In genomic region chr16:86198201-86199118, GRCh38 we compare ENCODE assay signal across 25 cellular contexts.
DNase-seq lines count a peak whose midpoint lies in the region; ATAC-seq and TF ChIP-seq lines count a peak whose summit lies in the region.
"Had no signal": no experiment of that assay in that cellular context is flagged by ENCODE, and none has a peak within 500 bp of the region (broad histone marks: within the 10 kb centered on the region; RNA-seq: fewer than 3 reads in every experiment).

No MANE protein-coding gene starts in this region.

- H3K9me3 ChIP-seq in esophagus muscularis mucosa (no peaks in the 10 kb centered on the region), muscle layer of duodenum (ENCODE audit: control insufficient read depth in 1 of 2, low read length in 2 of 2) (no peaks in the 10 kb centered on the region), upper lobe of right lung (no peaks in the 10 kb centered on the region), Caco-2 (no peaks in the 10 kb centered on the region)
- H3K9me3 ChIP-seq: BE2C, right atrium auricular region had no signal

- H3K27me3 ChIP-seq in esophagus muscularis mucosa (peaks cover 0 to 15% (median 0%) of the 10 kb centered on the region in 4 donors), muscle layer of duodenum (ENCODE audit: low read depth, low read length) (peaks cover 8% of the 10 kb centered on the region), upper lobe of right lung (peaks cover 49% of the 10 kb centered on the region), Caco-2 (replicated peaks; ENCODE audit: control insufficient read depth, insufficient read depth, low read length) (no peaks in the 10 kb centered on the region; the same call in 1 of the 2 replicates)

- H3K4me3 Mint-ChIP-seq in Caco-2 (ENCODE audit: unreplicated experiment), result no peak overlapping the region
- H3K4me3 Mint-ChIP-seq: activated CD4-positive, alpha-beta T cell treated with anti-CD3 and anti-CD28 coated beads, Interleukin-2, amount 10 ng/mL, durations not matched to agents 24 days and 14 days; type B pancreatic cell had no signal

- no peak for TF ChIP-seq POLR2A in esophagus muscularis mucosa (IDR thresholded peaks at IDR 0.05; ENCODE audit: low read depth)

- POLR2A ChIA-PET in Caco-2 (lab: Charles Lee), result no interaction called here

- intact Hi-C loops in esophagus muscularis mucosa (cut with DNase I) (loop anchor here (5.0 to 10.0 kb wide), 2 partner anchors 106 to 314 kb away; partner anchors contain the start of gene FOXF1), upper lobe of right lung (cut with DNase I) (loop anchor here (5.0 kb wide), 1 partner anchor 319 kb away; no protein-coding TSS in a partner anchor), Caco-2 (cut with micrococcal nuclease; ENCODE audit: unreplicated experiment) (no loop called here)

- 21% methylated on average over 22 of the region's 29 CpGs for WGBS in esophagus muscularis mucosa

- H3K27ac Mint-ChIP-seq in Caco-2 (ENCODE audit: unreplicated experiment), result no peak overlapping the region
- H3K27ac Mint-ChIP-seq: activated CD4-positive, alpha-beta T cell treated with anti-CD3 and anti-CD28 coated beads, Interleukin-2, amount 10 ng/mL, durations not matched to agents 24 days and 14 days; type B pancreatic cell had no signal

- H3K27ac ChIP-seq in esophagus muscularis mucosa (replicated peaks in 1 of 4) (peak overlapping the region; percentile 79 to 94 (median 90)), muscle layer of duodenum (ENCODE audit: low read length) (peak overlapping the region; percentile 78), upper lobe of right lung (peak overlapping the region; percentile 74)
- H3K27ac ChIP-seq: 22Rv1, right atrium auricular region had no signal

- H3K4me3 ChIP-seq in esophagus muscularis mucosa (peak overlapping the region; percentile 39 to 55 (median 44)), muscle layer of duodenum (ENCODE audit: low read depth in 1 of 2, low read length in 2 of 2) (peak overlapping the region; percentile 40 to 47), upper lobe of right lung (peak overlapping the region; percentile 32), Caco-2 (ENCODE audit: low read depth, low read length) (no peak overlapping the region)
- H3K4me3 ChIP-seq: right atrium auricular region had no signal

- no peak for ATAC-seq in upper lobe of right lung
- no peak for ATAC-seq in GM19328 (IDR thresholded peaks at IDR 0.05; ENCODE audit: unreplicated experiment)

- no peak for TF ChIP-seq EP300 in esophagus muscularis mucosa (IDR thresholded peaks at IDR 0.05)

- TF ChIP-seq CTCF in esophagus muscularis mucosa (IDR thresholded peaks at IDR 0.05) (no peak), upper lobe of right lung (IDR thresholded peaks at IDR 0.05) (no peak), Caco-2 (IDR thresholded peaks at IDR 0.05; ENCODE audit: insufficient read depth in 1 of 2, low read depth in 1 of 2, low read length in 1 of 2, severe bottlenecking in 1 of 2, unreplicated experiment in 1 of 2) (no peak)

- H3K36me3 Mint-ChIP-seq in Caco-2 (ENCODE audit: insufficient read depth, unreplicated experiment), result no peaks in the 10 kb centered on the region
- H3K36me3 Mint-ChIP-seq: type B pancreatic cell had no signal

- no peaks in the 10 kb centered on the region for H3K36me3 ChIP-seq in esophagus muscularis mucosa
- no peaks in the 10 kb centered on the region for H3K36me3 ChIP-seq in muscle layer of duodenum (ENCODE audit: control insufficient read depth in 1 of 2, insufficient read depth in 2 of 2, low read length in 2 of 2)
- no peaks in the 10 kb centered on the region for H3K36me3 ChIP-seq in upper lobe of right lung
- no peaks in the 10 kb centered on the region for H3K36me3 ChIP-seq in Caco-2 (ENCODE audit: control insufficient read depth, insufficient read depth, low read length)
- H3K36me3 ChIP-seq: BE2C, right atrium auricular region had no signal

- peaks cover 10% of the 10 kb centered on the region for H3K4me1 Mint-ChIP-seq in Caco-2 (ENCODE audit: low read depth, unreplicated experiment)
- H3K4me1 Mint-ChIP-seq: activated CD4-positive, alpha-beta T cell treated with anti-CD3 and anti-CD28 coated beads, Interleukin-2, amount 10 ng/mL, durations not matched to agents 24 days and 14 days had no signal

- BruUV-seq in Caco-2 (replicated peaks; lab: Mats Ljungman, UMichigan), result no TSS peak

- H3K4me1 ChIP-seq in esophagus muscularis mucosa (peaks cover 0 to 52% (median 44%) of the 10 kb centered on the region in 4 donors), muscle layer of duodenum (ENCODE audit: control insufficient read depth in 1 of 2, insufficient read depth in 2 of 2, low read length in 2 of 2) (peaks cover 0 to 12% of the 10 kb centered on the region in 2 donors), upper lobe of right lung (no peaks in the 10 kb centered on the region), Caco-2 (peaks cover 8% of the 10 kb centered on the region; the same call in 1 of the 2 replicates)
- H3K4me1 ChIP-seq: BE2C, right atrium auricular region had no signal

- CTCF ChIA-PET in Caco-2 (lab: Charles Lee), result no interaction called here

- H3K27me3 Mint-ChIP-seq in Caco-2 (ENCODE audit: insufficient read depth, unreplicated experiment), result peaks cover 37% of the 10 kb centered on the region

- DNase-seq in NCI-H345 (lab: John Stamatoyannopoulos, UW) (peak; percentile 0), NCI-H345 treated with DMSO at 0.1 percent for 48 hours (lab: John Stamatoyannopoulos, UW; ENCODE audit: unreplicated experiment) (no peak), esophagus muscularis mucosa (ENCODE audit: extremely low spot score) (no peak), upper lobe of right lung (no peak), Caco-2 (no peak), NCI-H146 treated with DMSO at 0.1 percent for 48 hours (lab: John Stamatoyannopoulos, UW; ENCODE audit: unreplicated experiment) (no peak)
- DNase-seq: activated CD4-positive, alpha-beta T cell treated with anti-CD3 and anti-CD28 coated beads, Interleukin-2, amount 10 ng/mL, durations not matched to agents 24 days and 14 days; activated CD8-positive, alpha-beta memory T cell treated with anti-CD3 and anti-CD28 coated beads, Interleukin-2, amount 50 U/mL, for 48 hours; activated gamma-delta T cell; BE2C; Calu3; cortex of kidney; EL; foreskin melanocyte; kidney glomerular epithelial cell; midbrain; NCI-H1436 treated with DMSO at 0.1 percent for 48 hours; NCI-H2171 treated with DMSO at 0.1 percent for 48 hours; nucleus accumbens; stimulated activated naive CD4-positive, alpha-beta T cell treated with Interleukin-2 at 50 U/mL for 16 hours had no signal

- H3K9me3 Mint-ChIP-seq in Caco-2 (ENCODE audit: unreplicated experiment), result no peaks in the 10 kb centered on the region
- H3K9me3 Mint-ChIP-seq: activated CD4-positive, alpha-beta T cell treated with anti-CD3 and anti-CD28 coated beads, Interleukin-2, amount 10 ng/mL, durations not matched to agents 24 days and 14 days; type B pancreatic cell had no signal
